In genomic region chr15:21261965-21262850, GRCh38 we compare ENCODE assay signal across 17 cellular contexts.
A peak's percentile ranks its signal among the peaks of the same experiment; 100 is the strongest.
DNase-seq lines count a peak whose midpoint lies in the region; ATAC-seq and TF ChIP-seq lines count a peak whose summit lies in the region.
"Had no signal": no experiment of that assay in that cellular context is flagged by ENCODE, and none has a peak within 500 bp of the region (broad histone marks: within the 10 kb centered on the region; RNA-seq: fewer than 3 reads in every experiment).

No MANE protein-coding gene starts in this region.

- peaks cover 15 to 17% of the 10 kb centered on the region in 2 donors for H3K27me3 Mint-ChIP-seq in natural killer cell (ENCODE audit: low read depth in 2 of 2)
- H3K27me3 Mint-ChIP-seq in activated CD8-positive, alpha-beta T cell treated with anti-CD3 and anti-CD28 coated beads for 36 hours = no peaks in the 10 kb centered on the region

- peak; percentile 71 for DNase-seq in Right ventricle myocardium inferior (ENCODE audit: missing footprints)
- DNase-seq in right atrium auricular region (ENCODE audit: low spot score) = no peak
- peak; percentile 0 for DNase-seq in fibroblast of gingiva (ENCODE audit: low read depth)
- peak; percentile 33 for DNase-seq in natural killer cell
- no peak for DNase-seq in SKM-1 (lab: John Stamatoyannopoulos, UW; ENCODE audit: unreplicated experiment)
- DNase-seq in activated CD8-positive, alpha-beta T cell treated with anti-CD3 and anti-CD28 coated beads for 36 hours = no peak
- DNase-seq: activated CD4-positive, alpha-beta memory T cell treated with anti-CD3 and anti-CD28 coated beads, Interleukin-2, amount 10 ng/mL, durations not matched to agents 7 days and 5 days; Calu3; H9; Kasumi-1; NCI-H2081; NCI-H82; SHP77 had no signal

- H3K4me1 ChIP-seq in right atrium auricular region = no peaks in the 10 kb centered on the region
- H3K4me1 ChIP-seq: left lung had no signal

- no peaks in the 10 kb centered on the region for H3K27me3 ChIP-seq in right atrium auricular region
- H3K27me3 ChIP-seq: cardiac muscle cell had no signal

- CTCF ChIA-PET in activated CD8-positive, alpha-beta T cell treated with anti-CD3 and anti-CD28 coated beads for 36 hours (lab: Charles Lee) = interaction anchor here (0.6 kb wide), 1 partner anchor 988 kb away, joined by 3 read pairs; no protein-coding TSS in a partner anchor

- intact Hi-C loops in Right ventricle myocardium inferior (cut with DNase I) = no loop called here
- intact Hi-C loops in natural killer cell (cut with micrococcal nuclease) = no loop called here
- intact Hi-C loops in activated CD8-positive, alpha-beta T cell treated with anti-CD3 and anti-CD28 coated beads for 36 hours (cut with micrococcal nuclease) = no loop called here

- H3K27ac ChIP-seq in right atrium auricular region = no peak overlapping the region
- H3K27ac ChIP-seq: cardiac muscle cell, left lung had no signal

- H3K4me1 Mint-ChIP-seq in natural killer cell = peaks cover 0 to 4% of the 10 kb centered on the region in 2 donors
- H3K4me1 Mint-ChIP-seq in activated CD8-positive, alpha-beta T cell treated with anti-CD3 and anti-CD28 coated beads for 36 hours (ENCODE audit: low read depth) = no peaks in the 10 kb centered on the region
- H3K4me1 Mint-ChIP-seq: activated CD4-positive, alpha-beta memory T cell treated with anti-CD3 and anti-CD28 coated beads, Interleukin-2, amount 10 ng/mL, durations not matched to agents 7 days and 5 days; H9 had no signal

- no peak overlapping the region for H3K4me3 ChIP-seq in right atrium auricular region
- H3K4me3 ChIP-seq: cardiac muscle cell, left lung had no signal

- no peak overlapping the region for H3K4me3 Mint-ChIP-seq in natural killer cell
- no peak overlapping the region for H3K4me3 Mint-ChIP-seq in activated CD8-positive, alpha-beta T cell treated with anti-CD3 and anti-CD28 coated beads for 36 hours
- H3K4me3 Mint-ChIP-seq: activated CD4-positive, alpha-beta memory T cell treated with anti-CD3 and anti-CD28 coated beads, Interleukin-2, amount 10 ng/mL, durations not matched to agents 7 days and 5 days had no signal

- H3K9me3 Mint-ChIP-seq in natural killer cell = no peaks in the 10 kb centered on the region
- H3K9me3 Mint-ChIP-seq in activated CD8-positive, alpha-beta T cell treated with anti-CD3 and anti-CD28 coated beads for 36 hours = no peaks in the 10 kb centered on the region
- H3K9me3 Mint-ChIP-seq: activated CD4-positive, alpha-beta memory T cell treated with anti-CD3 and anti-CD28 coated beads, Interleukin-2, amount 10 ng/mL, durations not matched to agents 7 days and 5 days had no signal

- no peaks in the 10 kb centered on the region for H3K36me3 Mint-ChIP-seq in natural killer cell
- H3K36me3 Mint-ChIP-seq in activated CD8-positive, alpha-beta T cell treated with anti-CD3 and anti-CD28 coated beads for 36 hours (ENCODE audit: low read depth) = no peaks in the 10 kb centered on the region

- no peaks in the 10 kb centered on the region for H3K36me3 ChIP-seq in right atrium auricular region
- H3K36me3 ChIP-seq: cardiac muscle cell, left lung had no signal

- H3K9me3 ChIP-seq in right atrium auricular region = no peaks in the 10 kb centered on the region
- H3K9me3 ChIP-seq: left lung had no signal

- ATAC-seq in Right ventricle myocardium inferior (peak; percentile 36), natural killer cell (no peak), GM21717 (IDR thresholded peaks at IDR 0.05; ENCODE audit: unreplicated experiment) (no peak), HG02759 (IDR thresholded peaks at IDR 0.05; ENCODE audit: unreplicated experiment) (no peak)
- no peak for ATAC-seq in activated CD8-positive, alpha-beta T cell treated with anti-CD3 and anti-CD28 coated beads for 36 hours
- ATAC-seq: left lung had no signal

- TF ChIP-seq CTCF in right atrium auricular region (IDR thresholded peaks at IDR 0.05) (no peak), natural killer cell (IDR thresholded peaks at IDR 0.05) (no peak)
- no peak for TF ChIP-seq CTCF in activated CD8-positive, alpha-beta T cell treated with anti-CD3 and anti-CD28 coated beads for 36 hours (IDR thresholded peaks at IDR 0.05)

- no peak overlapping the region for H3K27ac Mint-ChIP-seq in natural killer cell
- no peak overlapping the region for H3K27ac Mint-ChIP-seq in activated CD8-positive, alpha-beta T cell treated with anti-CD3 and anti-CD28 coated beads for 36 hours
- H3K27ac Mint-ChIP-seq: activated CD4-positive, alpha-beta memory T cell treated with anti-CD3 and anti-CD28 coated beads, Interleukin-2, amount 10 ng/mL, durations not matched to agents 7 days and 5 days; H9 had no signal

- POLR2A ChIA-PET in activated CD8-positive, alpha-beta T cell treated with anti-CD3 and anti-CD28 coated beads for 36 hours (lab: Charles Lee) = no interaction called here

Comparison
In these comparisons a context has a peak if more than half of its experiments do, and no peak if none do; other contexts are left out.
1. DNase-seq: peak in Right ventricle myocardium inferior (single experiment), fibroblast of gingiva (single experiment) and natural killer cell (single experiment); none in right atrium auricular region (single experiment), SKM-1 (single experiment) and activated CD8-positive, alpha-beta T cell treated with anti-CD3 and anti-CD28 coated beads for 36 hours (single experiment).